ENCODE assay signal across 37 cellular contexts in genomic region chr4:73129319-73129718, GRCh38.
"Had no signal": no experiment of that assay in that cellular context is flagged by ENCODE, and none has a peak within 500 bp of the region (broad histone marks: within the 10 kb centered on the region; RNA-seq: fewer than 3 reads in every experiment).

No MANE protein-coding gene starts in this region.

- H3K4me3 Mint-ChIP-seq: activated CD4-positive, alpha-beta memory T cell treated with anti-CD3 and anti-CD28 coated beads for 36 hours; activated CD4-positive, alpha-beta T cell treated with anti-CD3 and anti-CD28 coated beads, Interleukin-2, amount 10 ng/mL, durations not matched to agents 24 days and 14 days; activated CD8-positive, alpha-beta T cell treated with anti-CD3 and anti-CD28 coated beads for 36 hours; activated naive CD4-positive, alpha-beta T cell treated with anti-CD3 and anti-CD28 coated beads for 36 hours; activated naive CD8-positive, alpha-beta T cell treated with anti-CD3 and anti-CD28 coated beads for 36 hours; activated T-cell treated with anti-CD3 and anti-CD28 coated beads, Interleukin-2, amount 50 U/mL, for 72 hours; activated T-helper 1 cell treated with anti-CD3 and anti-CD28 coated beads, Interleukin-12 subunit alpha, Interleukin-12 subunit beta, Interleukin-2, Interleukin-4 antibody, amounts not matched to agents 30 ng/mL and 10 ng/mL and 1 ng/mL, durations not matched to agents 14 hours and 24 hours and 36 hours; activated T-helper 17 cell treated with anti-CD3 and anti-CD28 coated beads, Interleukin-2, amount 50 U/mL, for 72 hours; T-helper 1 cell treated with Interleukin-12 subunit alpha and Interleukin-12 subunit beta and Interleukin-4 antibody, amounts not matched to agents 30 μg/mL and 1 μg/mL, for 36 hours; T-helper 2 cell treated with Interferon-gamma antibody and Interleukin-4, amounts not matched to agents 5 μg/mL and 100 μg/mL, for 36 hours had no signal

- H3K4me3 ChIP-seq: adrenal gland, body of pancreas, breast epithelium had no signal

- H3K4me1 ChIP-seq: adrenal gland, body of pancreas, breast epithelium had no signal

- H3K36me3 ChIP-seq: breast epithelium had no signal

- H3K27ac ChIP-seq: adrenal gland, body of pancreas, brain microvascular endothelial cell, breast epithelium, VCaP had no signal

- H3K27ac Mint-ChIP-seq: activated CD4-positive, alpha-beta memory T cell treated with anti-CD3 and anti-CD28 coated beads for 36 hours; activated CD4-positive, alpha-beta T cell treated with anti-CD3 and anti-CD28 coated beads, Interleukin-2, amount 10 ng/mL, durations not matched to agents 24 days and 14 days; activated CD8-positive, alpha-beta T cell treated with anti-CD3 and anti-CD28 coated beads for 36 hours; activated naive CD4-positive, alpha-beta T cell treated with anti-CD3 and anti-CD28 coated beads for 36 hours; activated naive CD4-positive, alpha-beta T cell treated with anti-CD3 and anti-CD28 coated beads, Interleukin-2, amount 50 U/mL, for 72 hours; activated naive CD8-positive, alpha-beta T cell treated with anti-CD3 and anti-CD28 coated beads for 36 hours; activated T-cell treated with anti-CD3 and anti-CD28 coated beads, Interleukin-2, amount 50 U/mL, for 72 hours; activated T-helper 1 cell treated with anti-CD3 and anti-CD28 coated beads, Interleukin-12 subunit alpha, Interleukin-12 subunit beta, Interleukin-2, Interleukin-4 antibody, amounts not matched to agents 30 ng/mL and 10 ng/mL and 1 ng/mL, durations not matched to agents 14 hours and 24 hours and 36 hours; activated T-helper 17 cell treated with anti-CD3 and anti-CD28 coated beads, Interleukin-2, amount 50 U/mL, for 72 hours; T-helper 1 cell treated with Interleukin-12 subunit alpha and Interleukin-12 subunit beta and Interleukin-4 antibody, amounts not matched to agents 30 μg/mL and 1 μg/mL, for 36 hours; T-helper 2 cell treated with Interferon-gamma antibody and Interleukin-4, amounts not matched to agents 5 μg/mL and 100 μg/mL, for 36 hours had no signal

- DNase-seq: activated CD4-positive, alpha-beta memory T cell treated with anti-CD3 and anti-CD28 coated beads for 36 hours; activated CD4-positive, alpha-beta T cell treated with anti-CD3 and anti-CD28 coated beads for 4 hours; activated CD4-positive, alpha-beta T cell treated with anti-CD3 and anti-CD28 coated beads, Interleukin-2, amount 10 ng/mL, durations not matched to agents 24 days and 14 days; activated CD4-positive, alpha-beta T cell treated with anti-CD3 and anti-CD28 coated beads, Interleukin-2, amount 50 U/mL, for 1 hour; activated CD4-positive, alpha-beta T cell treated with anti-CD3 and anti-CD28 coated beads, Interleukin-2, amount 50 U/mL, for 4 hours; activated CD4-positive, CD25-positive, alpha-beta regulatory T cell; activated CD8-positive, alpha-beta memory T cell treated with anti-CD3 and anti-CD28 coated beads, Interleukin-2, amount 50 U/mL, for 4 hours; activated CD8-positive, alpha-beta T cell treated with anti-CD3 and anti-CD28 coated beads for 36 hours; activated effector memory CD4-positive, alpha-beta T cell treated with anti-CD3 and anti-CD28 coated beads, Interleukin-2, amount 50 U/mL, for 16 hours; activated gamma-delta T cell treated with Interleukin-2 at 50 U/mL for 16 hours; activated naive CD4-positive, alpha-beta T cell; activated naive CD4-positive, alpha-beta T cell treated with anti-CD3 and anti-CD28 coated beads for 36 hours; activated naive CD4-positive, alpha-beta T cell treated with anti-CD3 and anti-CD28 coated beads, Interleukin-2, amount 50 U/mL, for 16 hours; activated naive CD8-positive, alpha-beta T cell treated with anti-CD3 and anti-CD28 coated beads for 36 hours; activated T-cell treated with anti-CD3 and anti-CD28 coated beads for 4 hours; activated T-cell treated with anti-CD3 and anti-CD28 coated beads, Interleukin-2, amount 50 U/mL, for 1 hour; activated T-cell treated with anti-CD3 and anti-CD28 coated beads, Interleukin-2, amount 50 U/mL, for 72 hours; adrenal gland; amniotic stem cell; aorta; body of pancreas; brain microvascular endothelial cell; central memory CD4-positive, alpha-beta T cell; SW 1271; T-helper 1 cell; T-helper 2 cell; T-helper 9 cell had no signal

- ATAC-seq: activated CD4-positive, CD25-positive, alpha-beta regulatory T cell treated with anti-CD3 and anti-CD28 coated beads, Interleukin-2, amount 50 U/mL, for 24 hours; activated CD8-positive, alpha-beta T cell treated with anti-CD3 and anti-CD28 coated beads for 36 hours; activated naive CD4-positive, alpha-beta T cell treated with anti-CD3 and anti-CD28 coated beads, Interleukin-2, amount 50 U/mL, for 72 hours; activated T-cell treated with anti-CD3 and anti-CD28 coated beads, Interleukin-2, amount 50 U/mL, for 72 hours; activated T-helper 17 cell treated with anti-CD3 and anti-CD28 coated beads, Interleukin-2, amount 50 U/mL, for 72 hours; body of pancreas had no signal

- H3K9me3 Mint-ChIP-seq: activated CD4-positive, alpha-beta memory T cell treated with anti-CD3 and anti-CD28 coated beads for 36 hours; activated CD4-positive, alpha-beta T cell treated with anti-CD3 and anti-CD28 coated beads, Interleukin-2, amount 10 ng/mL, durations not matched to agents 24 days and 14 days; activated CD8-positive, alpha-beta T cell treated with anti-CD3 and anti-CD28 coated beads for 36 hours; activated naive CD4-positive, alpha-beta T cell treated with anti-CD3 and anti-CD28 coated beads for 36 hours; activated naive CD4-positive, alpha-beta T cell treated with anti-CD3 and anti-CD28 coated beads, Interleukin-2, amount 50 U/mL, for 72 hours; activated naive CD8-positive, alpha-beta T cell treated with anti-CD3 and anti-CD28 coated beads for 36 hours; activated T-cell treated with anti-CD3 and anti-CD28 coated beads, Interleukin-2, amount 50 U/mL, for 72 hours; activated T-helper 1 cell treated with anti-CD3 and anti-CD28 coated beads, Interleukin-12 subunit alpha, Interleukin-12 subunit beta, Interleukin-2, Interleukin-4 antibody, amounts not matched to agents 30 ng/mL and 10 ng/mL and 1 ng/mL, durations not matched to agents 14 hours and 24 hours and 36 hours; activated T-helper 17 cell treated with anti-CD3 and anti-CD28 coated beads, Interleukin-2, amount 50 U/mL, for 72 hours; T-helper 1 cell treated with Interleukin-12 subunit alpha and Interleukin-12 subunit beta and Interleukin-4 antibody, amounts not matched to agents 30 μg/mL and 1 μg/mL, for 36 hours; T-helper 2 cell treated with Interferon-gamma antibody and Interleukin-4, amounts not matched to agents 5 μg/mL and 100 μg/mL, for 36 hours had no signal

- H3K9me3 ChIP-seq: adrenal gland, body of pancreas, breast epithelium had no signal

- FAIRE-seq: astrocyte, TTC549 had no signal

- H3K27me3 ChIP-seq: adrenal gland, body of pancreas, brain microvascular endothelial cell, breast epithelium had no signal

- H3K27me3 Mint-ChIP-seq: activated CD4-positive, alpha-beta memory T cell treated with anti-CD3 and anti-CD28 coated beads for 36 hours; activated CD4-positive, alpha-beta T cell treated with anti-CD3 and anti-CD28 coated beads, Interleukin-2, amount 10 ng/mL, durations not matched to agents 24 days and 14 days; activated CD8-positive, alpha-beta T cell treated with anti-CD3 and anti-CD28 coated beads for 36 hours; activated naive CD8-positive, alpha-beta T cell treated with anti-CD3 and anti-CD28 coated beads for 36 hours; activated T-helper 17 cell treated with anti-CD3 and anti-CD28 coated beads, Interleukin-2, amount 50 U/mL, for 72 hours had no signal

- H3K4me1 Mint-ChIP-seq: activated T-helper 17 cell treated with anti-CD3 and anti-CD28 coated beads, Interleukin-2, amount 50 U/mL, for 72 hours had no signal
